In genomic region chr17:27489045-27489715, GRCh38 we compare ENCODE assay signal across 9 cellular contexts. TPM values are rescaled to one million over a fixed set of nuclear protein-coding genes. Genes with fewer than 3 reads are reported as not detected.
A peak's percentile ranks its signal among the peaks of the same experiment; 100 is the strongest.
DNase-seq lines count a peak whose midpoint lies in the region; ATAC-seq and TF ChIP-seq lines count a peak whose summit lies in the region.
"Had no signal": no experiment of that assay in that cellular context is flagged by ENCODE, and none has a peak within 500 bp of the region (broad histone marks: within the 10 kb centered on the region; RNA-seq: fewer than 3 reads in every experiment).

No MANE protein-coding gene starts in this region.

- H2AFZ ChIP-seq in neuronal stem cell (ENCODE audit: low read length): no peak overlapping the region

- H3K4me2 ChIP-seq in neuronal stem cell (ENCODE audit: insufficient read depth, low read length, poor library complexity, severe bottlenecking): no peak overlapping the region

- H3K18ac ChIP-seq in neuronal stem cell (ENCODE audit: low read length): peak overlapping the region; percentile 58

- H3K4ac ChIP-seq in neuronal stem cell (ENCODE audit: low read length): no peak overlapping the region

- no peak overlapping the region for H3K23ac ChIP-seq in neuronal stem cell (ENCODE audit: low read depth, low read length, poor library complexity)

- H3K14ac ChIP-seq in neuronal stem cell (ENCODE audit: low read length): no peak overlapping the region

- no peaks in the 10 kb centered on the region for H3K9me3 ChIP-seq in esophagus squamous epithelium
- H3K9me3 ChIP-seq in neuronal stem cell (replicated peaks in 1 of 2; ENCODE audit: control insufficient read depth in 2 of 2, insufficient read depth in 1 of 2, low read depth in 1 of 2, low read length in 2 of 2): peaks cover 0 to 2% of the 10 kb centered on the region in 2 donors

- WGBS in esophagus squamous epithelium, 2 donors: 16 to 42% methylated on average over 5 to 7 of the region's 7 CpGs
- no CpG with 5 or more reads among the region's 7 CpGs for WGBS in neuronal stem cell (ENCODE audit: extremely low coverage in 2 of 2, insufficient read length in 2 of 2, insufficient replicate concordance in 1 of 2), 2 donors

- intact Hi-C loops in esophagus squamous epithelium (cut with DNase I): no loop called here

- no peak overlapping the region for H2BK15ac ChIP-seq in neuronal stem cell (ENCODE audit: low read length)

- no peaks in the 10 kb centered on the region for H3K79me1 ChIP-seq in neuronal stem cell (ENCODE audit: low read depth, low read length)

- H3K4me1 ChIP-seq in esophagus squamous epithelium (peaks cover 36 to 85% (median 50%) of the 10 kb centered on the region in 3 donors), neuronal stem cell (ENCODE audit: control insufficient read depth in 2 of 2, insufficient read depth in 1 of 2, low read depth in 1 of 2, low read length in 2 of 2) (peaks cover 23 to 29% of the 10 kb centered on the region in 2 donors)

- DNase-seq in AG20443 (ENCODE audit: low spot score) (peak; percentile 93), NCI-H69 (lab: John Stamatoyannopoulos, UW) (peak; percentile 54), esophagus squamous epithelium (lab: John Stamatoyannopoulos, UW) (no peak), neuronal stem cell (ENCODE audit: low spot score) (no peak), NCI-H774 (lab: John Stamatoyannopoulos, UW) (no peak), NCI-H1930 (lab: John Stamatoyannopoulos, UW) (no peak), NCI-H2107 (lab: John Stamatoyannopoulos, UW) (no peak)
- DNase-seq: SHP77 had no signal

- H3K9ac ChIP-seq in neuronal stem cell (ENCODE audit: low read depth, low read length, poor library complexity): no peak overlapping the region

- no peak overlapping the region for H2BK12ac ChIP-seq in neuronal stem cell (ENCODE audit: low read length)

- TF ChIP-seq CTCF in esophagus squamous epithelium (IDR thresholded peaks at IDR 0.05): no peak

- no peak for TF ChIP-seq POLR2A in esophagus squamous epithelium (IDR thresholded peaks at IDR 0.05)

- ATAC-seq in GM18519 (IDR thresholded peaks at IDR 0.05; ENCODE audit: low FRiP score, unreplicated experiment): no peak

- no peak overlapping the region for H2BK5ac ChIP-seq in neuronal stem cell (ENCODE audit: low read length)

- H3K36me3 ChIP-seq in esophagus squamous epithelium (no peaks in the 10 kb centered on the region), neuronal stem cell (replicated peaks in 1 of 2; ENCODE audit: control insufficient read depth in 2 of 2, insufficient read depth in 2 of 2, low read length in 2 of 2) (no peaks in the 10 kb centered on the region)

- H4K8ac ChIP-seq in neuronal stem cell (ENCODE audit: low read depth, low read length): no peak overlapping the region

- no peak overlapping the region for H3K4me3 ChIP-seq in esophagus squamous epithelium
- H3K4me3 ChIP-seq in neuronal stem cell (ENCODE audit: low read length in 2 of 2): no peak overlapping the region

- peak overlapping the region in 3 of 4 donors; percentile 27 to 69 (median 60) for H3K27ac ChIP-seq in esophagus squamous epithelium
- no peak overlapping the region for H3K27ac ChIP-seq in neuronal stem cell (replicated peaks; ENCODE audit: low read length)

- no peak overlapping the region for H4K91ac ChIP-seq in neuronal stem cell (ENCODE audit: low read depth, low read length, poor library complexity)

- no peak overlapping the region for H2BK120ac ChIP-seq in neuronal stem cell (ENCODE audit: low read depth, low read length)

- H2AK5ac ChIP-seq in neuronal stem cell (ENCODE audit: low read depth, low read length): no peak overlapping the region

- H3K27me3 ChIP-seq in esophagus squamous epithelium: no peaks in the 10 kb centered on the region
- H3K27me3 ChIP-seq in neuronal stem cell (ENCODE audit: control insufficient read depth in 3 of 3, insufficient read depth in 3 of 3, low read depth in 1 of 3, low read length in 3 of 3): no peaks in the 10 kb centered on the region

RNA-seq across cellular contexts. Expression of gene KSR1, which starts 32.9 kb away (rescaled TPM):
- 10 to 100 TPM; 22.3 to 32.4 (median 31.0) TPM for total RNA-seq in esophagus squamous epithelium
- polyA plus RNA-seq in neuronal stem cell (2013, experiment 1 of 2): 19.3 TPM
- polyA plus RNA-seq in neuronal stem cell (2013, experiment 2 of 2): 19.3 TPM

Comparison
In these comparisons a context has a peak if more than half of its experiments do, and no peak if none do; other contexts are left out.
1. DNase-seq: peak in AG20443 (single experiment) and NCI-H69 (single experiment); none in esophagus squamous epithelium (single experiment), neuronal stem cell (single experiment), NCI-H774 (single experiment), NCI-H1930 (0 of 2) and NCI-H2107 (single experiment).